ENCODE assay signal across 20 cellular contexts in the genomic region with DNA sequence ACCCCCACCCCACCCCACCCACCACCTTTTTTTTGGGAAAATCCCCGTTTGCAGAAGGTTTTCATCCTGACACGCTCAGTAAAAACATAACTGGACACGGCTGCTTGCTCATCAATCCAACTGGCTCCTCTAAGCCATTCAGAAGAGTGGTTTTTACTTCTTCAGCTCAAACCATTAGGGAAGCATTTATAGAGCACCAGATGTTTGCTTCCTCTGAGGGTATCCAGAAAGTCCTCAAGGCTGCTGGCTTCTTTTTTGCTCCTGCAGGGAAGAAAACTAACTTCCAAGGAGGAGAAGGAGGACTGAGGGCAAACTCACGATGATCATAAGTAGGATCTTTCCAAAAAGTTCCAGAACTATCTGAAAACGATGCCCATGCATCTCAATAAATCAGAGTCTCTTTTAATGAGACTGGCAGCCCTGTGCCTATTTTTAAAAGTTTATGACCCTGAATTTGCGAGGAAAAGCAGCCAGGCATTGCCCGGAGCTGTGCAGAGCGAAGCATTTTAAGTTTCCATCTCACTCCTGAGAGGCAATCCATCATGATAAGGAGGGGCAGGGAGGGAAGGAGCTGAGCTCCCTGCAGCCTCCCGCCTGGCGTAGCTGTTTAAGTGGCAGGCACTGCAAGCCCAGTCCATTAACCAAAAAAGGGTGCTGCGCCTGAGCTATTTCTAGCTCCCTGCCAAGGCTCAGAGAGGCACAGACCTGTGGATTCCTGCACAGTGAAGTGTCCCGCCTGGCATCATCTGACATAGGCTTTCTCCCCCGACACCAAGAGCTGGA.
DNase-seq lines count a peak whose midpoint lies in the region; ATAC-seq and TF ChIP-seq lines count a peak whose summit lies in the region.
"Had no signal": no experiment of that assay in that cellular context is flagged by ENCODE, and none has a peak within 500 bp of the region (broad histone marks: within the 10 kb centered on the region; RNA-seq: fewer than 3 reads in every experiment).

No MANE protein-coding gene starts in this region.

- H3K27ac Mint-ChIP-seq in HFFc6 = peak overlapping the region; percentile 89
- H3K27ac Mint-ChIP-seq: activated CD8-positive, alpha-beta memory T cell treated with anti-CD3 and anti-CD28 coated beads, Interleukin-2, amount 10 ng/mL, durations not matched to agents 7 days and 5 days; activated naive CD8-positive, alpha-beta T cell; activated T-helper 1 cell treated with anti-CD3 and anti-CD28 coated beads, Interleukin-12 subunit alpha, Interleukin-12 subunit beta, Interleukin-2, Interleukin-4 antibody, amounts not matched to agents 30 ng/mL and 10 ng/mL and 1 ng/mL, durations not matched to agents 14 hours and 24 hours and 36 hours had no signal

- no peaks in the 10 kb centered on the region for H3K36me3 Mint-ChIP-seq in HFFc6 (ENCODE audit: low read depth)
- H3K36me3 Mint-ChIP-seq: activated CD8-positive, alpha-beta memory T cell treated with anti-CD3 and anti-CD28 coated beads, Interleukin-2, amount 10 ng/mL, durations not matched to agents 7 days and 5 days; activated naive CD8-positive, alpha-beta T cell; brain had no signal

- H3K4me1 Mint-ChIP-seq in HFFc6 (ENCODE audit: low read depth) = peaks cover 64% of the 10 kb centered on the region
- H3K4me1 Mint-ChIP-seq: activated CD8-positive, alpha-beta memory T cell treated with anti-CD3 and anti-CD28 coated beads, Interleukin-2, amount 10 ng/mL, durations not matched to agents 7 days and 5 days had no signal

- no peak overlapping the region for H3K9ac ChIP-seq in colonic mucosa (ENCODE audit: low read depth in 2 of 2, low read length in 2 of 2)

- intact Hi-C loops in colonic mucosa (cut with DNase I) = no loop called here

- TF ChIP-seq CTCF in HFFc6 (IDR thresholded peaks at IDR 0.05) (no peak), colonic mucosa (IDR thresholded peaks at IDR 0.05) (no peak)

- H3K4me3 Mint-ChIP-seq in HFFc6 = no peak overlapping the region
- H3K4me3 Mint-ChIP-seq: activated CD8-positive, alpha-beta memory T cell treated with anti-CD3 and anti-CD28 coated beads, Interleukin-2, amount 10 ng/mL, durations not matched to agents 7 days and 5 days; activated naive CD8-positive, alpha-beta T cell; activated T-helper 1 cell treated with anti-CD3 and anti-CD28 coated beads, Interleukin-12 subunit alpha, Interleukin-12 subunit beta, Interleukin-2, Interleukin-4 antibody, amounts not matched to agents 30 ng/mL and 10 ng/mL and 1 ng/mL, durations not matched to agents 14 hours and 24 hours and 36 hours had no signal

- DNase-seq in DMS79 (lab: John Stamatoyannopoulos, UW) (peak; percentile 18), HFFc6 (no peak), colonic mucosa (no peak), glomerular visceral epithelial cell (ENCODE audit: extremely low spot score) (no peak)
- DNase-seq: activated CD4-positive, alpha-beta T cell treated with anti-CD3 and anti-CD28 coated beads for 4 hours; activated CD8-positive, alpha-beta memory T cell treated with anti-CD3 and anti-CD28 coated beads, Interleukin-2, amount 10 ng/mL, durations not matched to agents 7 days and 5 days; heart left ventricle; left ventricle myocardium inferior; mucosa of descending colon; NCI-H1105 treated with DMSO at 0.1 percent for 48 hours; NCI-H510A treated with DMSO at 0.1 percent for 48 hours; testis had no signal

- H3K9me3 Mint-ChIP-seq in HFFc6 = no peaks in the 10 kb centered on the region
- H3K9me3 Mint-ChIP-seq: activated T-helper 1 cell treated with anti-CD3 and anti-CD28 coated beads, Interleukin-12 subunit alpha, Interleukin-12 subunit beta, Interleukin-2, Interleukin-4 antibody, amounts not matched to agents 30 ng/mL and 10 ng/mL and 1 ng/mL, durations not matched to agents 14 hours and 24 hours and 36 hours had no signal

- H3K4me3 ChIP-seq in colonic mucosa (no peak overlapping the region), muscle layer of duodenum (ENCODE audit: low read depth in 1 of 2, low read length in 2 of 2) (no peak overlapping the region)
- H3K4me3 ChIP-seq: HAP-1, heart left ventricle, left ventricle myocardium inferior, mucosa of descending colon, testis had no signal

- H3K27me3 Mint-ChIP-seq in HFFc6 (ENCODE audit: insufficient read depth) = peaks cover 1% of the 10 kb centered on the region; the same call in 1 of the 2 replicates

- no peaks in the 10 kb centered on the region for H3K4me1 ChIP-seq in colonic mucosa
- H3K4me1 ChIP-seq in muscle layer of duodenum (ENCODE audit: control insufficient read depth in 1 of 2, insufficient read depth in 2 of 2, low read length in 2 of 2) = peaks cover 0 to 4% of the 10 kb centered on the region in 2 donors
- H3K4me1 ChIP-seq: heart left ventricle, left ventricle myocardium inferior, testis had no signal

- no peak for ATAC-seq in GM18502 (IDR thresholded peaks at IDR 0.05; ENCODE audit: poor library complexity, unreplicated experiment)
- no peak for ATAC-seq in HG03135 (IDR thresholded peaks at IDR 0.05; ENCODE audit: unreplicated experiment)
- ATAC-seq in HG03280 (IDR thresholded peaks at IDR 0.05; ENCODE audit: unreplicated experiment) = no peak
- ATAC-seq: activated CD8-positive, alpha-beta memory T cell treated with anti-CD3 and anti-CD28 coated beads, Interleukin-2, amount 10 ng/mL, durations not matched to agents 7 days and 5 days; mucosa of descending colon had no signal

- H3K36me3 ChIP-seq in colonic mucosa = no peaks in the 10 kb centered on the region
- no peaks in the 10 kb centered on the region for H3K36me3 ChIP-seq in muscle layer of duodenum (ENCODE audit: control insufficient read depth in 1 of 2, insufficient read depth in 2 of 2, low read length in 2 of 2)
- H3K36me3 ChIP-seq: HAP-1, heart left ventricle, left ventricle myocardium inferior had no signal

- peak overlapping the region; percentile 36 for H3K27ac ChIP-seq in colonic mucosa
- peak overlapping the region; percentile 36 for H3K27ac ChIP-seq in muscle layer of duodenum (ENCODE audit: low read length)
- H3K27ac ChIP-seq: left ventricle myocardium inferior, testis had no signal

- H3K27me3 ChIP-seq in colonic mucosa (no peaks in the 10 kb centered on the region), muscle layer of duodenum (ENCODE audit: low read depth, low read length) (no peaks in the 10 kb centered on the region)
- H3K27me3 ChIP-seq: testis had no signal

- H3K9me3 ChIP-seq in colonic mucosa (no peaks in the 10 kb centered on the region), muscle layer of duodenum (ENCODE audit: control insufficient read depth in 1 of 2, low read length in 2 of 2) (no peaks in the 10 kb centered on the region)
- H3K9me3 ChIP-seq: HAP-1, heart left ventricle, left ventricle myocardium inferior, mucosa of descending colon, testis had no signal
